In genomic region chrX:107448625-107449468, GRCh38 we compare ENCODE assay signal across 8 cellular contexts.
A peak's percentile ranks its signal among the peaks of the same experiment; 100 is the strongest.
DNase-seq lines count a peak whose midpoint lies in the region; ATAC-seq and TF ChIP-seq lines count a peak whose summit lies in the region.

No MANE protein-coding gene starts in this region.

- H3K36me3 ChIP-seq in mucosa of rectum (ENCODE audit: control insufficient read depth in 2 of 2, insufficient read depth in 2 of 2, low read length in 2 of 2), result no peaks in the 10 kb centered on the region

- H3K27me3 ChIP-seq in mucosa of rectum (ENCODE audit: control insufficient read depth in 2 of 2, insufficient read depth in 2 of 2, low read length in 2 of 2), result peaks cover 9 to 36% of the 10 kb centered on the region in 2 donors

- H3K27ac ChIP-seq in mucosa of rectum (ENCODE audit: low read depth in 2 of 2, low read length in 2 of 2), result no peak overlapping the region

- DNase-seq in EL (peak; percentile 2), LNCaP clone FGC (ENCODE audit: low read depth) (no peak), T47D (ENCODE audit: low read depth in 1 of 2, low spot score in 1 of 2) (peak; percentile 8 to 11), NCI-H1048 (lab: John Stamatoyannopoulos, UW) (no peak)

- in situ Hi-C loops in T47D (cut with HindIII; ENCODE audit: low pct_unique_long_range_greater_than_20kb, low sequenced_read_pairs), result no loop called here

- H3K4me3 ChIP-seq in LNCaP clone FGC (ENCODE audit: low read depth, low read length) (peak overlapping the region; percentile 54), mucosa of rectum (ENCODE audit: low read length in 2 of 2) (peak overlapping the region; percentile 50 to 60)

- no peak for ATAC-seq in HG02938 (IDR thresholded peaks at IDR 0.05; ENCODE audit: unreplicated experiment)
- no peak for ATAC-seq in GM18520 (IDR thresholded peaks at IDR 0.05; ENCODE audit: unreplicated experiment)
- ATAC-seq in GM18511 (IDR thresholded peaks at IDR 0.05; ENCODE audit: unreplicated experiment), result no peak

- H3K9ac ChIP-seq in mucosa of rectum (ENCODE audit: low read depth in 1 of 2, low read length in 2 of 2), result no peak overlapping the region

- no peaks in the 10 kb centered on the region for H3K4me1 ChIP-seq in mucosa of rectum (ENCODE audit: control insufficient read depth in 2 of 2, insufficient read depth in 2 of 2, low read length in 2 of 2)

- TF ChIP-seq CTCF in LNCaP clone FGC (IDR thresholded peaks at IDR 0.05; ENCODE audit: control insufficient read depth, extremely low read depth, insufficient read depth), result 0 out of 2 replicates have a peak, but pooled peaks have one; percentile 26

- H3K9me3 ChIP-seq in mucosa of rectum (ENCODE audit: control insufficient read depth in 2 of 2, low read length in 2 of 2), result no peaks in the 10 kb centered on the region

Comparison
In these comparisons a context has a peak if more than half of its experiments do, and no peak if none do; other contexts are left out.
1. DNase-seq: peak in EL (single experiment) and T47D (2 of 2); none in LNCaP clone FGC (single experiment) and NCI-H1048 (single experiment).